ENCODE assay signal across 10 cellular contexts in the genomic region with DNA sequence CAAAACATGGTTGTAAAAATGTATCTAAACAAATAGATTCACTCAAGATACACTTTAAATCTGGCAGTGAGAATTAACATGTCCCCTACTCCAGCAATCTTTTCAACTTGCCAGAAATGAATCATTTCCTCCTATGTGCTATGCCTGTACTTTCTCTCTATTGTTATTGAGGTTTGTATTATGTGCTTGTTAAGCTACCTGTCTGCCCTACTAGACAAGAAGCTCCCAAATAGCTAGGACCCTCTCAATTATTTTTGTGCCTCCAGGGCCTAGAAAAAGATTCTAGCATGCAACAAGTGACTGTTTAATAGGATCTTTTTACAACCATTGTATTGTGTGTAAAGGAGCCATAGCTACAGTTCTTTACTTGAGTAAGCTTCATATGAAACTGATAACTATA. TPM values are rescaled to one million over a fixed set of nuclear protein-coding genes. Genes with fewer than 3 reads are reported as not detected.
DNase-seq lines count a peak whose midpoint lies in the region; ATAC-seq and TF ChIP-seq lines count a peak whose summit lies in the region.
"Had no signal": no experiment of that assay in that cellular context is flagged by ENCODE, and none has a peak within 500 bp of the region (broad histone marks: within the 10 kb centered on the region; RNA-seq: fewer than 3 reads in every experiment).

No MANE protein-coding gene starts in this region.

- peak overlapping the region in 5 of 7 donors; percentile 11 to 73 (median 43) for H3K27ac Mint-ChIP-seq in CD4-positive, alpha-beta memory T cell

- H3K36me3 Mint-ChIP-seq in CD4-positive, alpha-beta memory T cell: peaks cover 0 to 13% of the 10 kb centered on the region in 2 donors

- peak; percentile 20 for ATAC-seq in GM18907 (IDR thresholded peaks at IDR 0.05; ENCODE audit: unreplicated experiment)
- ATAC-seq in GM21737 (IDR thresholded peaks at IDR 0.05; ENCODE audit: unreplicated experiment): no peak

- peak overlapping the region in 2 of 8 donors; percentile 40 to 63 for H3K4me3 Mint-ChIP-seq in CD4-positive, alpha-beta memory T cell

- peaks cover 16 to 38% (median 27%) of the 10 kb centered on the region in 4 donors for H3K4me1 Mint-ChIP-seq in CD4-positive, alpha-beta memory T cell

- no peak overlapping the region for H3K27ac ChIP-seq in CD4-positive, alpha-beta memory T cell (ENCODE audit: low read depth, low read length)

- DNase-seq in CD4-positive, alpha-beta memory T cell: no peak
- peak; percentile 22 to 43 for DNase-seq in Kasumi-1 (lab: John Stamatoyannopoulos, UW)
- peak; percentile 49 for DNase-seq in epithelial cell of esophagus (ENCODE audit: low read depth)
- no peak for DNase-seq in 8988T
- no peak for DNase-seq in posterior vena cava (ENCODE audit: low spot score)
- DNase-seq in NCI-H1092 (lab: John Stamatoyannopoulos, UW): no peak
- DNase-seq: mesenchymal stem cell; stimulated activated CD8-positive, alpha-beta memory T cell treated with anti-CD3 and anti-CD28 coated beads, Interleukin-4, amount 100 ng/mL, for 48 hours had no signal

- POLR2A ChIA-PET in CD4-positive, alpha-beta memory T cell (lab: Charles Lee; ENCODE audit: partially characterized antibody): interaction anchor here (0.7 to 7.7 kb wide), 2 partner anchors 32 to 35 kb away, joined by 3 to 375 read pairs; a partner anchor contains a TSS

- intact Hi-C loops in CD4-positive, alpha-beta memory T cell (cut with micrococcal nuclease): no loop called here
- intact Hi-C loops in posterior vena cava (cut with DNase I): no loop called here

- H3K4me1 ChIP-seq in CD4-positive, alpha-beta memory T cell (ENCODE audit: insufficient read depth, low read length): peaks cover 40% of the 10 kb centered on the region

- H3K27me3 Mint-ChIP-seq in CD4-positive, alpha-beta memory T cell: no peaks in the 10 kb centered on the region

- CTCF ChIA-PET in CD4-positive, alpha-beta memory T cell (lab: Charles Lee; ENCODE audit: partially characterized antibody): interaction anchor here (8.9 kb wide), 1 partner anchor 35 kb away, joined by 72 read pairs; a partner anchor contains a TSS

- no peak overlapping the region for H3K4me3 ChIP-seq in CD4-positive, alpha-beta memory T cell (ENCODE audit: low read length in 2 of 2)
- H3K4me3 ChIP-seq in epithelial cell of esophagus (ENCODE audit: low read length): no peak overlapping the region

- H3K9me3 ChIP-seq in CD4-positive, alpha-beta memory T cell (ENCODE audit: control insufficient read depth in 1 of 2, low read length in 2 of 2): no peaks in the 10 kb centered on the region

- no peaks in the 10 kb centered on the region for H3K27me3 ChIP-seq in CD4-positive, alpha-beta memory T cell (ENCODE audit: insufficient read depth, low read length)

- TF ChIP-seq CTCF in epithelial cell of esophagus (IDR thresholded peaks at IDR 0.05; ENCODE audit: insufficient read depth, low read depth, low read length, missing control alignments): no peak

- H3K36me3 ChIP-seq in CD4-positive, alpha-beta memory T cell (ENCODE audit: insufficient read depth, low read length): no peaks in the 10 kb centered on the region

- H3K9me3 Mint-ChIP-seq in CD4-positive, alpha-beta memory T cell: no peaks in the 10 kb centered on the region

RNA-seq across cellular contexts. Expression of a gene that starts 3.5 kb away (rescaled TPM):
- 1 to 10 TPM; 5.6 to 7.0 TPM for total RNA-seq in CD4-positive, alpha-beta memory T cell
- 1 to 10 TPM; 5.8 to 7.1 TPM for polyA plus RNA-seq in CD4-positive, alpha-beta memory T cell
- 10 to 100 TPM; 28.8 to 34.4 TPM for total RNA-seq in posterior vena cava

RNA-seq across cellular contexts. Expression of a gene that starts 31.6 kb away (rescaled TPM):
- total RNA-seq in CD4-positive, alpha-beta memory T cell: not detected
- polyA plus RNA-seq in CD4-positive, alpha-beta memory T cell: under 1 TPM in 1 of 2 donors, not detected in 1; 0.16 TPM
- total RNA-seq in posterior vena cava: 10 to 100 TPM; 18.2 to 61.8 TPM

RNA-seq across cellular contexts. Expression of a gene that starts 33.1 kb away (rescaled TPM):
- 100 to 1,000 TPM; 110 to 116 TPM for total RNA-seq in CD4-positive, alpha-beta memory T cell
- polyA plus RNA-seq in CD4-positive, alpha-beta memory T cell: 100 to 1,000 TPM; 197 to 255 TPM
- 10 to 100 TPM; 23.7 to 51.5 TPM for total RNA-seq in posterior vena cava

Comparison
In these comparisons a context has a peak if more than half of its experiments do, and no peak if none do; other contexts are left out.
1. DNase-seq: peak in Kasumi-1 (2 of 2) and epithelial cell of esophagus (single experiment); none in CD4-positive, alpha-beta memory T cell (0 of 5), 8988T (single experiment), posterior vena cava (single experiment) and NCI-H1092 (single experiment).
2. RNA of a gene that starts 31.6 kb away (total RNA-seq): 18.2 to 61.8 TPM in posterior vena cava; not detected in CD4-positive, alpha-beta memory T cell; every median in the first group is over 10 times any median in the second.